ENCODE assay signal across 15 cellular contexts in the genomic region with DNA sequence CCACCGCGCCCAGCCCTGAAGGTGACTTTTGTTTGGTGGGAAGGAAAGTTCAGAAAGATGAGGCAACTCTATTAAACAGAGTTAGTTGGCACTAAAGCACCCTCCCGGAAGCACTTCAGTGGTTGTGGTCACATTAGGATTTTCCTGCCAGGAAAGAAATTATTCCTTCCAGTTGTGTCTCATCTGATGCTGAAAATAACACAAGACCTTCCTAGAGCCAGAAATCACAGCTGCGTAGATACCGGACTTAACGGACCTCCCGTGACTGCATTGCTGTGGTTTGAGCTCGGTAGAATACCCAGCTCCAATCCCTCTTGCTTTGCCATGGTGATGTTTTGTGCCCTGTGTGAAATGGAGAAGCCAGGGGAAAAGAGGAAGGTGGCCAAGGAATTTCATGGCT.
DNase-seq lines count a peak whose midpoint lies in the region; ATAC-seq and TF ChIP-seq lines count a peak whose summit lies in the region.
"Had no signal": no experiment of that assay in that cellular context is flagged by ENCODE, and none has a peak within 500 bp of the region (broad histone marks: within the 10 kb centered on the region; RNA-seq: fewer than 3 reads in every experiment).

No MANE protein-coding gene starts in this region.

- H3K9me3 ChIP-seq in psoas muscle: no peaks in the 10 kb centered on the region

- H3K27ac ChIP-seq in psoas muscle: no peak overlapping the region
- H3K27ac ChIP-seq: BLaER1, PC-9 had no signal

- intact Hi-C loops in psoas muscle (cut with DNase I): no loop called here
- intact Hi-C loops in left colon (cut with DNase I, micrococcal nuclease): no loop called here

- TF ChIP-seq CTCF in AG10803 (conservative IDR thresholded peaks at IDR 0.05; ENCODE audit: low read length) (no peak), astrocyte of the spinal cord (IDR thresholded peaks at IDR 0.05; ENCODE audit: low read depth, low read length) (no peak), psoas muscle (IDR thresholded peaks at IDR 0.05) (no peak)

- peak; percentile 60 for DNase-seq in AG10803 (ENCODE audit: low read depth)
- peak; percentile 31 for DNase-seq in HT1080 (ENCODE audit: low read depth)
- DNase-seq in astrocyte of the spinal cord (ENCODE audit: low read depth, low spot score): peak; percentile 1
- no peak for DNase-seq in psoas muscle
- DNase-seq in left colon: no peak
- DNase-seq in GDM1 (lab: John Stamatoyannopoulos, UW): no peak
- DNase-seq: DMS 273 treated with DMSO at 0.1 percent for 48 hours, EL, NCI-H1048, NCI-H446 treated with DMSO at 0.1 percent for 48 hours, NCI-H774, PC-9 had no signal

- in situ Hi-C loops in astrocyte of the spinal cord (cut with HindIII; ENCODE audit: low sequenced_read_pairs): no loop called here

- ATAC-seq in psoas muscle: peak; percentile 42 to 67 (median 64)
- no peak for ATAC-seq in left colon
- no peak for ATAC-seq in HG02610 (IDR thresholded peaks at IDR 0.05; ENCODE audit: unreplicated experiment)
- ATAC-seq: Right ventricle myocardium inferior had no signal

- H3K4me3 ChIP-seq in AG10803 (ENCODE audit: low read length) (no peak overlapping the region), astrocyte of the spinal cord (ENCODE audit: low read depth, low read length) (no peak overlapping the region), psoas muscle (no peak overlapping the region)
- H3K4me3 ChIP-seq: BLaER1, PC-9 had no signal

- peaks cover 0 to 30% (median 4%) of the 10 kb centered on the region in 3 donors for H3K27me3 ChIP-seq in psoas muscle (ENCODE audit: insufficient read depth in 3 of 3, low read length in 2 of 3)
- H3K27me3 ChIP-seq: BLaER1 had no signal

- WGBS in psoas muscle, 3 donors: 28 to 41% (median 30%) methylated on average over 8 of the region's 8 CpGs

- H3K4me1 ChIP-seq in psoas muscle: no peaks in the 10 kb centered on the region
- H3K4me1 ChIP-seq: BLaER1 had no signal

- no peaks in the 10 kb centered on the region for H3K36me3 ChIP-seq in psoas muscle (ENCODE audit: insufficient read depth in 1 of 2, low read depth in 1 of 2)
- H3K36me3 ChIP-seq: BLaER1 had no signal

Comparison
In these comparisons a context has a peak if more than half of its experiments do, and no peak if none do; other contexts are left out.
1. DNase-seq: peak in AG10803 (single experiment), HT1080 (single experiment) and astrocyte of the spinal cord (single experiment); none in psoas muscle (0 of 2), left colon (0 of 2) and GDM1 (single experiment).
2. ATAC-seq: peak in psoas muscle (4 of 4); none in left colon (single experiment) and HG02610 (single experiment).